Comparison of ENCODE assay signal across 11 cellular contexts in the genomic region with DNA sequence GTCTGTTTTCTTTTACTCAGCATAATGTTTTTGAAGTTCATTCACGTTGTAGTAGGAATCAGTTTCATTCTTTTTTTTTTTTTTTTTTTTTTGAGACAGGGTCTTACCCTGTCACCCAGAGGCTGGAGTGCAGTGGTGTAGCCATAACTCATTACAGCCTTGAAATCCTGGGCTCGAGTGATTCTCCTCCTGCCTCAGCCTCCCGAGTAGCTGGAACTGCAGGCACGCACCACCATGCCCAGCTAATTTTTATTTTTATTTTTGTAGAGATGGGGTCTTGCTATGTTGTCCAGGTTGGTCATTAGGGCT. TPM values are rescaled to one million over a fixed set of nuclear protein-coding genes. Genes with fewer than 3 reads are reported as not detected.
DNase-seq lines count a peak whose midpoint lies in the region; ATAC-seq and TF ChIP-seq lines count a peak whose summit lies in the region.
"Not testable (repeated sequence)": the region's sequence is repeated elsewhere in the genome, so short reads cannot be mapped to it uniquely, and the experiment has no call there.
"Had no signal": no experiment of that assay in that cellular context is flagged by ENCODE, and none has a peak within 500 bp of the region (broad histone marks: within the 10 kb centered on the region; RNA-seq: fewer than 3 reads in every experiment).

No MANE protein-coding gene starts in this region.

- H3K27me3 Mint-ChIP-seq in CD8-positive, alpha-beta T cell (ENCODE audit: low read depth); activated CD4-positive, alpha-beta T cell treated with anti-CD3 and anti-CD28 coated beads, Interleukin-2, amount 10 ng/mL, durations not matched to agents 24 days and 14 days; activated T-cell treated with anti-CD3 and anti-CD28 coated beads, Interleukin-2, amount 50 U/mL, for 24 hours; activated T-helper 17 cell treated with anti-CD3 and anti-CD28 coated beads, Interleukin-2, amount 50 U/mL, for 72 hours; activated naive CD8-positive, alpha-beta T cell treated with anti-CD3 and anti-CD28 coated beads for 36 hours: not testable (repeated sequence)

- TF ChIP-seq CTCF in CD8-positive, alpha-beta T cell (IDR thresholded peaks at IDR 0.05), result not testable (repeated sequence)

- not testable (repeated sequence) for DNase-seq in CD8-positive, alpha-beta T cell; activated CD4-positive, alpha-beta T cell treated with anti-CD3 and anti-CD28 coated beads, Interleukin-2, amount 10 ng/mL, durations not matched to agents 24 days and 14 days; activated T-cell treated with anti-CD3 and anti-CD28 coated beads, Interleukin-2, amount 50 U/mL, for 24 hours; activated naive CD8-positive, alpha-beta T cell treated with anti-CD3 and anti-CD28 coated beads for 36 hours; epithelial cell of prostate (ENCODE audit: low read depth, low spot score); stimulated activated naive CD8-positive, alpha-beta T cell treated with anti-CD3 and anti-CD28 coated beads, Interleukin-15, Interleukin-2, amounts not matched to agents 100 U/mL and 50 U/mL, for 24 hours

- H3K36me3 Mint-ChIP-seq in CD8-positive, alpha-beta T cell, result peaks cover 16% of the 10 kb centered on the region
- not testable (repeated sequence) for H3K36me3 Mint-ChIP-seq in activated CD4-positive, alpha-beta T cell treated with anti-CD3 and anti-CD28 coated beads, Interleukin-2, amount 10 ng/mL, durations not matched to agents 24 days and 14 days (ENCODE audit: low read depth); activated T-cell treated with anti-CD3 and anti-CD28 coated beads, Interleukin-2, amount 50 U/mL, for 24 hours (ENCODE audit: low read depth); activated T-helper 17 cell treated with anti-CD3 and anti-CD28 coated beads, Interleukin-2, amount 50 U/mL, for 72 hours (ENCODE audit: low read depth); activated naive CD8-positive, alpha-beta T cell treated with anti-CD3 and anti-CD28 coated beads for 36 hours

- POLR2A ChIA-PET in CD8-positive, alpha-beta T cell (lab: Charles Lee), result not testable (repeated sequence)

- ATAC-seq in CD8-positive, alpha-beta T cell, result peak; percentile 36
- not testable (repeated sequence) for ATAC-seq in activated T-helper 17 cell treated with anti-CD3 and anti-CD28 coated beads, Interleukin-2, amount 50 U/mL, for 72 hours (replicated peaks)
- peak; percentile 33 for ATAC-seq in stimulated activated naive CD8-positive, alpha-beta T cell treated with anti-CD3 and anti-CD28 coated beads, Interleukin-15, Interleukin-2, amounts not matched to agents 100 U/mL and 50 U/mL, for 24 hours

- H3K4me3 ChIP-seq in CD8-positive, alpha-beta T cell (ENCODE audit: low read depth, low read length), result not testable (repeated sequence)

- not testable (repeated sequence) for H3K4me1 Mint-ChIP-seq in CD8-positive, alpha-beta T cell (ENCODE audit: low read depth)
- peaks cover 31% of the 10 kb centered on the region for H3K4me1 Mint-ChIP-seq in activated CD4-positive, alpha-beta T cell treated with anti-CD3 and anti-CD28 coated beads, Interleukin-2, amount 10 ng/mL, durations not matched to agents 24 days and 14 days
- H3K4me1 Mint-ChIP-seq in activated T-cell treated with anti-CD3 and anti-CD28 coated beads, Interleukin-2, amount 50 U/mL, for 24 hours (ENCODE audit: low read depth), result peaks cover 42% of the 10 kb centered on the region
- peaks cover 31% of the 10 kb centered on the region for H3K4me1 Mint-ChIP-seq in activated T-helper 17 cell treated with anti-CD3 and anti-CD28 coated beads, Interleukin-2, amount 50 U/mL, for 72 hours
- H3K4me1 Mint-ChIP-seq in activated naive CD8-positive, alpha-beta T cell treated with anti-CD3 and anti-CD28 coated beads for 36 hours, result peaks cover 32% of the 10 kb centered on the region

- not testable (repeated sequence) for H3K9me3 ChIP-seq in CD8-positive, alpha-beta T cell (ENCODE audit: low read length)

- CTCF ChIA-PET in CD8-positive, alpha-beta T cell (lab: Charles Lee), result interaction anchor here (1.2 kb wide), 1 partner anchor 114 kb away, joined by 4 read pairs; the partner anchor contains the start of gene AKAP8L

- intact Hi-C loops in CD8-positive, alpha-beta T cell (cut with DNase I, micrococcal nuclease), result not testable (repeated sequence)
- intact Hi-C loops in activated CD4-positive, alpha-beta T cell treated with anti-CD3 and anti-CD28 coated beads, Interleukin-2, amount 10 ng/mL, durations not matched to agents 24 days and 14 days (cut with micrococcal nuclease), result loop anchor here (1.0 to 2.0 kb wide), 2 partner anchors 19 to 66 kb away; no protein-coding TSS in a partner anchor

- not testable (repeated sequence) for H3K27ac Mint-ChIP-seq in CD8-positive, alpha-beta T cell; activated T-helper 17 cell treated with anti-CD3 and anti-CD28 coated beads, Interleukin-2, amount 50 U/mL, for 72 hours
- H3K27ac Mint-ChIP-seq in activated CD4-positive, alpha-beta T cell treated with anti-CD3 and anti-CD28 coated beads, Interleukin-2, amount 10 ng/mL, durations not matched to agents 24 days and 14 days, result peak overlapping the region; percentile 10
- H3K27ac Mint-ChIP-seq in activated T-cell treated with anti-CD3 and anti-CD28 coated beads, Interleukin-2, amount 50 U/mL, for 24 hours, result peak overlapping the region; percentile 32
- peak overlapping the region; percentile 60 for H3K27ac Mint-ChIP-seq in activated naive CD8-positive, alpha-beta T cell treated with anti-CD3 and anti-CD28 coated beads for 36 hours

- not testable (repeated sequence) for H3K4me3 Mint-ChIP-seq in CD8-positive, alpha-beta T cell; activated CD4-positive, alpha-beta T cell treated with anti-CD3 and anti-CD28 coated beads, Interleukin-2, amount 10 ng/mL, durations not matched to agents 24 days and 14 days; activated T-cell treated with anti-CD3 and anti-CD28 coated beads, Interleukin-2, amount 50 U/mL, for 24 hours; activated naive CD8-positive, alpha-beta T cell treated with anti-CD3 and anti-CD28 coated beads for 36 hours
- peak overlapping the region; percentile 19 for H3K4me3 Mint-ChIP-seq in activated T-helper 17 cell treated with anti-CD3 and anti-CD28 coated beads, Interleukin-2, amount 50 U/mL, for 72 hours

- not testable (repeated sequence) for H3K36me3 ChIP-seq in CD8-positive, alpha-beta T cell (ENCODE audit: insufficient read depth, low read length)

- not testable (repeated sequence) for H3K27me3 ChIP-seq in CD8-positive, alpha-beta T cell (ENCODE audit: insufficient read depth, low read length)

- H3K9me3 Mint-ChIP-seq in CD8-positive, alpha-beta T cell; activated T-cell treated with anti-CD3 and anti-CD28 coated beads, Interleukin-2, amount 50 U/mL, for 24 hours; activated T-helper 17 cell treated with anti-CD3 and anti-CD28 coated beads, Interleukin-2, amount 50 U/mL, for 72 hours; activated naive CD8-positive, alpha-beta T cell treated with anti-CD3 and anti-CD28 coated beads for 36 hours: not testable (repeated sequence)
- H3K9me3 Mint-ChIP-seq in activated CD4-positive, alpha-beta T cell treated with anti-CD3 and anti-CD28 coated beads, Interleukin-2, amount 10 ng/mL, durations not matched to agents 24 days and 14 days, result peaks cover 24% of the 10 kb centered on the region

- H3K4me1 ChIP-seq in CD8-positive, alpha-beta T cell (ENCODE audit: insufficient read depth, low read length), result not testable (repeated sequence)

- not testable (repeated sequence) for H3K27ac ChIP-seq in CD8-positive, alpha-beta T cell (ENCODE audit: low read depth, low read length)
- H3K27ac ChIP-seq in epithelial cell of prostate, result peak overlapping the region; percentile 52

RNA-seq across cellular contexts. Expression of gene CYP4F22, which starts 25.2 kb away (rescaled TPM):
- total RNA-seq in CD8-positive, alpha-beta T cell, result under 1 TPM; 0.36 to 0.46 TPM
- 0.09 and 0.12 TPM in 2 replicates for total RNA-seq in activated CD4-positive, alpha-beta T cell treated with anti-CD3 and anti-CD28 coated beads, Interleukin-2, amount 10 ng/mL, durations not matched to agents 24 days and 14 days
- under 1 TPM; 0.58 to 0.73 TPM for total RNA-seq in activated T-helper 17 cell treated with anti-CD3 and anti-CD28 coated beads, Interleukin-2, amount 50 U/mL, for 72 hours
- total RNA-seq in activated naive CD8-positive, alpha-beta T cell treated with anti-CD3 and anti-CD28 coated beads for 36 hours, result 1 to 10 TPM; 1.3 to 1.6 TPM
- total RNA-seq: GM12878, H7, IMR-90 had no signal

RNA-seq across cellular contexts. Expression of gene PGLYRP2, which starts 54.2 kb away (rescaled TPM):
- total RNA-seq in CD8-positive, alpha-beta T cell, result not detected
- total RNA-seq in activated CD4-positive, alpha-beta T cell treated with anti-CD3 and anti-CD28 coated beads, Interleukin-2, amount 10 ng/mL, durations not matched to agents 24 days and 14 days, result not detected in 2 replicates
- total RNA-seq in activated T-helper 17 cell treated with anti-CD3 and anti-CD28 coated beads, Interleukin-2, amount 50 U/mL, for 72 hours, result under 1 TPM in 1 of 2 donors, not detected in 1; 0.11 TPM
- total RNA-seq in activated naive CD8-positive, alpha-beta T cell treated with anti-CD3 and anti-CD28 coated beads for 36 hours, result not detected
- total RNA-seq: G401, H7, IMR-90 had no signal
